In the genomic region with DNA sequence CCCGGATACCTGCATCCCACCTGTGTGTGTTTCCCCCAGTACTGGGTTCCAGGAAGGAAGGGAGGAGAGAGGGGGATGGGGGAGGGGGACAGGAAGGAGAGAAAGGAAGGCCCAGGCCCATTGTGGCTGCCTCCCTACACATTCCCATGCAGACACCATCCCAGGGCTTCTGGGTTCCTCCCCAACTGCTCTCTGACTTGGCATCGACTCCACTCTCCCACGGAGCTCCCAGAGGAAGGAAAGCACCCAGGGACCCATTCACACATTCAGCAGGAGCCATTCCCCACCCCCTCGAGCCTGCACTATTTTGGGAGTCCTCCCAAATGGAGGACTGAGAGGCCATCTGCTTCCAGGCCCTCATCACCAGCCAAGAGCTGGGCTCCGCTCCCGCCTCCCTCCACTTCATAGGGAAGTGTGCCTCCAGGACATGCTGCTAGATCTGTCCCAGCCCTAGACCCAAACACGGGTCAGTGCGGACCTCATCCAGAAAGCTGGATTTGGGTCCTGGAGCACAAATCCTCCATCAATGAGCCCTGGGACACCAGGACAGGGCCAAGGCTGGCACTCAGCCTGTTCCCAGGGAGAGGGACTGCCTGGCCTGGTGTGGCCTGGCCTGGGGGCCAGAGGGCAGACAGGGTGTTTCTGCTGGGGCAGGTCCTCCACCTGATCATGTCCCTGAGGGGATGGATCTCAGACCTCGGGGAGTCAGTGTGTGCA, we compare ENCODE assay signal across 1 cellular context.
TF ChIP-seq lines count a peak whose summit lies in the region.

No MANE protein-coding gene starts in this region.

TF ChIP-seq in HCT116, 20 proteins besides CTCF, POLR2A, EP300 and RAD21:
- no peak for TF ChIP-seq ZBTB33 (IDR thresholded peaks at IDR 0.05; ENCODE audit: extremely low read depth, insufficient replicate concordance, low read length)
- no peak for TF ChIP-seq EZH2phosphoT487 (IDR thresholded peaks at IDR 0.05; ENCODE audit: borderline replicate concordance)
- TF ChIP-seq, protein P1, sequence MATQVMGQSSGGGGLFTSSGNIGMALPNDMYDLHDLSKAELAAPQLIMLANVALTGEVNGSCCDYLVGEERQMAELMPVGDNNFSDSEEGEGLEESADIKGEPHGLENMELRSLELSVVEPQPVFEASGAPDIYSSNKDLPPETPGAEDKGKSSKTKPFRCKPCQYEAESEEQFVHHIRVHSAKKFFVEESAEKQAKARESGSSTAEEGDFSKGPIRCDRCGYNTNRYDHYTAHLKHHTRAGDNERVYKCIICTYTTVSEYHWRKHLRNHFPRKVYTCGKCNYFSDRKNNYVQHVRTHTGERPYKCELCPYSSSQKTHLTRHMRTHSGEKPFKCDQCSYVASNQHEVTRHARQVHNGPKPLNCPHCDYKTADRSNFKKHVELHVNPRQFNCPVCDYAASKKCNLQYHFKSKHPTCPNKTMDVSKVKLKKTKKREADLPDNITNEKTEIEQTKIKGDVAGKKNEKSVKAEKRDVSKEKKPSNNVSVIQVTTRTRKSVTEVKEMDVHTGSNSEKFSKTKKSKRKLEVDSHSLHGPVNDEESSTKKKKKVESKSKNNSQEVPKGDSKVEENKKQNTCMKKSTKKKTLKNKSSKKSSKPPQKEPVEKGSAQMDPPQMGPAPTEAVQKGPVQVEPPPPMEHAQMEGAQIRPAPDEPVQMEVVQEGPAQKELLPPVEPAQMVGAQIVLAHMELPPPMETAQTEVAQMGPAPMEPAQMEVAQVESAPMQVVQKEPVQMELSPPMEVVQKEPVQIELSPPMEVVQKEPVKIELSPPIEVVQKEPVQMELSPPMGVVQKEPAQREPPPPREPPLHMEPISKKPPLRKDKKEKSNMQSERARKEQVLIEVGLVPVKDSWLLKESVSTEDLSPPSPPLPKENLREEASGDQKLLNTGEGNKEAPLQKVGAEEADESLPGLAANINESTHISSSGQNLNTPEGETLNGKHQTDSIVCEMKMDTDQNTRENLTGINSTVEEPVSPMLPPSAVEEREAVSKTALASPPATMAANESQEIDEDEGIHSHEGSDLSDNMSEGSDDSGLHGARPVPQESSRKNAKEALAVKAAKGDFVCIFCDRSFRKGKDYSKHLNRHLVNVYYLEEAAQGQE (IDR thresholded peaks at IDR 0.05; ENCODE audit: low read depth), result no peak
- TF ChIP-seq ZFX (IDR thresholded peaks at IDR 0.05), result no peak
- TF ChIP-seq CEBPB (IDR thresholded peaks at IDR 0.05; ENCODE audit: low read depth), result no peak
- no peak for TF ChIP-seq TCF7L2 (IDR thresholded peaks at IDR 0.05; ENCODE audit: borderline replicate concordance, extremely low read depth, insufficient read depth, insufficient read length)
- TF ChIP-seq CBX3 (IDR thresholded peaks at IDR 0.05; ENCODE audit: low read depth), result no peak
- no peak for TF ChIP-seq SIN3A (IDR thresholded peaks at IDR 0.05; ENCODE audit: low read depth)
- no peak for TF ChIP-seq EGR1 (IDR thresholded peaks at IDR 0.05; ENCODE audit: low read depth)
- TF ChIP-seq ELF1 (IDR thresholded peaks at IDR 0.05; ENCODE audit: borderline replicate concordance, low read depth), result no peak
